29 cellular contexts compared by ENCODE assay signal in genomic region chr9:116278326-116278725, GRCh38.
DNase-seq lines count a peak whose midpoint lies in the region; TF ChIP-seq lines count a peak whose summit lies in the region.
"Had no signal": no experiment of that assay in that cellular context is flagged by ENCODE, and none has a peak within 500 bp of the region (broad histone marks: within the 10 kb centered on the region; RNA-seq: fewer than 3 reads in every experiment).

No MANE protein-coding gene starts in this region.

- DNase-seq in EH (ENCODE audit: low read depth) (peak; percentile 39), NCI-H226 (peak; percentile 8), choroid plexus epithelial cell (ENCODE audit: low read depth) (peak; percentile 23), osteocyte (ENCODE audit: extremely low spot score, unreplicated experiment) (no peak), NCI-H1436 treated with DMSO at 0.1 percent for 48 hours (lab: John Stamatoyannopoulos, UW) (no peak), NCI-H524 (lab: John Stamatoyannopoulos, UW) (no peak), Caco-2 (no peak), NCI-H2171 (lab: John Stamatoyannopoulos, UW) (no peak)
- DNase-seq: activated CD4-positive, alpha-beta T cell treated with anti-CD3 and anti-CD28 coated beads, Interleukin-2, amount 50 U/mL, for 1 hour; activated naive CD8-positive, alpha-beta T cell treated with anti-CD3 and anti-CD28 coated beads for 36 hours; AML-193; CD8-positive, alpha-beta T cell; DMS79; endodermal cell; H7; kidney; mammary epithelial cell; naive thymus-derived CD4-positive, alpha-beta T cell; NCI-H1092 treated with DMSO at 0.1 percent for 48 hours; NCI-H2029 treated with DMSO at 0.1 percent for 48 hours; NCI-H446 treated with DMSO at 0.1 percent for 48 hours; NK-92 treated with Interleukin-12 subunit alpha and Interleukin-12 subunit beta, amount 100 ng/mL, for 24 hours; SJCRH30; stimulated activated CD4-positive, alpha-beta T cell treated with anti-CD3 and anti-CD28 coated beads, Interleukin-12 subunit alpha, Interleukin-12 subunit beta, amount 100 ng/mL, for 4 hours; stimulated activated CD4-positive, alpha-beta T cell treated with anti-CD3 and anti-CD28 coated beads, Interleukin-4, amount 100 ng/mL, for 4 hours; stimulated activated naive CD8-positive, alpha-beta T cell treated with anti-CD3 and anti-CD28 coated beads, Interleukin-15, Interleukin-2, amounts not matched to agents 100 U/mL and 50 U/mL, for 24 hours; WERI-Rb-1 had no signal

- H3K4me3 Mint-ChIP-seq in osteocyte (ENCODE audit: unreplicated experiment) (no peak overlapping the region), Caco-2 (ENCODE audit: unreplicated experiment) (no peak overlapping the region)
- H3K4me3 Mint-ChIP-seq: activated naive CD8-positive, alpha-beta T cell treated with anti-CD3 and anti-CD28 coated beads for 36 hours; CD8-positive, alpha-beta T cell; endodermal cell; naive thymus-derived CD4-positive, alpha-beta T cell had no signal

- H3K4me1 ChIP-seq in Caco-2 = no peaks in the 10 kb centered on the region

- no peak overlapping the region for H3K4me3 ChIP-seq in choroid plexus epithelial cell (ENCODE audit: low read depth, low read length)
- H3K4me3 ChIP-seq in Caco-2 (ENCODE audit: low read depth, low read length) = no peak overlapping the region
- H3K4me3 ChIP-seq: right atrium auricular region, SJCRH30 had no signal

- no TSS peak for BruUV-seq in Caco-2 (replicated peaks; lab: Mats Ljungman, UMichigan)

- H3K4me1 Mint-ChIP-seq in osteocyte (ENCODE audit: unreplicated experiment) = peaks cover 71% of the 10 kb centered on the region
- H3K4me1 Mint-ChIP-seq in Caco-2 (ENCODE audit: low read depth, unreplicated experiment) = no peaks in the 10 kb centered on the region
- H3K4me1 Mint-ChIP-seq: activated naive CD8-positive, alpha-beta T cell treated with anti-CD3 and anti-CD28 coated beads for 36 hours; naive thymus-derived CD4-positive, alpha-beta T cell had no signal

- POLR2A ChIA-PET in Caco-2 (lab: Charles Lee) = no interaction called here

- intact Hi-C loops in Caco-2 (cut with micrococcal nuclease; ENCODE audit: unreplicated experiment) = no loop called here

- H3K9me3 ChIP-seq in Caco-2 = no peaks in the 10 kb centered on the region
- H3K9me3 ChIP-seq: right atrium auricular region, SJCRH30 had no signal

- TF ChIP-seq CTCF in choroid plexus epithelial cell (conservative IDR thresholded peaks at IDR 0.05; ENCODE audit: low read depth, low read length) (no peak), osteocyte (IDR thresholded peaks at IDR 0.05) (no peak), Caco-2 (IDR thresholded peaks at IDR 0.05; ENCODE audit: insufficient read depth in 1 of 2, low read depth in 1 of 2, low read length in 1 of 2, severe bottlenecking in 1 of 2, unreplicated experiment in 1 of 2) (no peak)

- CTCF ChIA-PET in Caco-2 (lab: Charles Lee) = no interaction called here

- H3K36me3 Mint-ChIP-seq in osteocyte (ENCODE audit: unreplicated experiment) (peaks cover 48% of the 10 kb centered on the region), Caco-2 (ENCODE audit: insufficient read depth, unreplicated experiment) (no peaks in the 10 kb centered on the region)
- H3K36me3 Mint-ChIP-seq: activated naive CD8-positive, alpha-beta T cell treated with anti-CD3 and anti-CD28 coated beads for 36 hours; CD8-positive, alpha-beta T cell; naive thymus-derived CD4-positive, alpha-beta T cell had no signal

- H3K27me3 Mint-ChIP-seq in osteocyte (ENCODE audit: unreplicated experiment) (no peaks in the 10 kb centered on the region), Caco-2 (ENCODE audit: insufficient read depth, unreplicated experiment) (peaks cover 10% of the 10 kb centered on the region)

- H3K9me3 Mint-ChIP-seq in osteocyte (ENCODE audit: unreplicated experiment) (no peaks in the 10 kb centered on the region), Caco-2 (ENCODE audit: unreplicated experiment) (no peaks in the 10 kb centered on the region)
- H3K9me3 Mint-ChIP-seq: activated naive CD8-positive, alpha-beta T cell treated with anti-CD3 and anti-CD28 coated beads for 36 hours; activated T-helper 2 cell treated with anti-CD3 and anti-CD28 coated beads, Interferon-gamma antibody, Interleukin-2, Interleukin-4, amounts not matched to agents 10 μg/mL and 5 μg/mL and 100 μg/mL, durations not matched to agents 14 hours and 24 hours and 36 hours; CD8-positive, alpha-beta T cell; endodermal cell had no signal

- H3K36me3 ChIP-seq in Caco-2 (ENCODE audit: control insufficient read depth, insufficient read depth, low read length) = no peaks in the 10 kb centered on the region
- H3K36me3 ChIP-seq: right atrium auricular region, SJCRH30, WERI-Rb-1 had no signal

- no peaks in the 10 kb centered on the region for H3K27me3 ChIP-seq in Caco-2 (replicated peaks; ENCODE audit: control insufficient read depth, insufficient read depth, low read length)
- H3K27me3 ChIP-seq: right atrium auricular region, SJCRH30 had no signal

- H3K27ac Mint-ChIP-seq in osteocyte (ENCODE audit: unreplicated experiment) (peak overlapping the region; percentile 92), Caco-2 (ENCODE audit: unreplicated experiment) (no peak overlapping the region)
- H3K27ac Mint-ChIP-seq: activated naive CD8-positive, alpha-beta T cell treated with anti-CD3 and anti-CD28 coated beads for 36 hours; activated T-helper 2 cell treated with anti-CD3 and anti-CD28 coated beads, Interferon-gamma antibody, Interleukin-2, Interleukin-4, amounts not matched to agents 10 μg/mL and 5 μg/mL and 100 μg/mL, durations not matched to agents 14 hours and 24 hours and 36 hours; CD8-positive, alpha-beta T cell; endodermal cell; naive thymus-derived CD4-positive, alpha-beta T cell had no signal

Comparison
In these comparisons a context has a peak if more than half of its experiments do, and no peak if none do; other contexts are left out.
1. DNase-seq: peak in EH (single experiment), NCI-H226 (single experiment) and choroid plexus epithelial cell (single experiment); none in osteocyte (single experiment), NCI-H1436 treated with DMSO at 0.1 percent for 48 hours (single experiment), NCI-H524 (0 of 2), Caco-2 (0 of 2) and NCI-H2171 (single experiment).